In genomic region chr9:96449522-96449843, GRCh38 we compare ENCODE assay signal across 8 cellular contexts. TPM values are rescaled to one million over a fixed set of nuclear protein-coding genes. Genes with fewer than 3 reads are reported as not detected.
DNase-seq lines count a peak whose midpoint lies in the region; ATAC-seq and TF ChIP-seq lines count a peak whose summit lies in the region.

No MANE protein-coding gene starts in this region.

- intact Hi-C loops in mammary epithelial cell (cut with micrococcal nuclease), result loop anchor here (10.0 kb wide), 1 partner anchor 405 kb away; the partner anchor contains the start of gene ZNF782

- peaks cover 9% of the 10 kb centered on the region; the same call in 1 of the 2 replicates for H3K4me1 ChIP-seq in HUES48 (ENCODE audit: control insufficient read depth, insufficient read depth, low read length)
- H3K4me1 ChIP-seq in mammary epithelial cell (ENCODE audit: insufficient read depth, low read length), result peaks cover 8% of the 10 kb centered on the region
- peaks cover 9% of the 10 kb centered on the region for H3K4me1 ChIP-seq in mesodermal cell (ENCODE audit: control insufficient read depth, insufficient read depth, low read length, poor library complexity, severe bottlenecking)

- H2AFZ ChIP-seq in mammary epithelial cell (ENCODE audit: low read depth, low read length), result peak overlapping the region; percentile 92

- H3K36me3 ChIP-seq in HUES48 (ENCODE audit: control insufficient read depth, insufficient read depth, low read length), result no peaks in the 10 kb centered on the region
- H3K36me3 ChIP-seq in mammary epithelial cell (ENCODE audit: insufficient read depth, low read length), result no peaks in the 10 kb centered on the region
- H3K36me3 ChIP-seq in mesodermal cell (ENCODE audit: control insufficient read depth, insufficient read depth, low read length), result no peaks in the 10 kb centered on the region

- DNase-seq in AML-193 (lab: John Stamatoyannopoulos, UW) (peak; percentile 58 to 65), mammary epithelial cell (no peak), anterior cingulate cortex (lab: John Stamatoyannopoulos, UW) (no peak), pons (ENCODE audit: low spot score) (no peak), retina (no peak)

- in situ Hi-C loops in mammary epithelial cell (cut with MboI; ENCODE audit: low sequenced_read_pairs in 2 of 2), result loop anchor here (10.0 to 25.0 kb wide), 2 partner anchors 205 to 213 kb away; partner anchors contain the start of gene PRXL2C (in 2 of the 2)

- peaks cover 22% of the 10 kb centered on the region for H3K79me2 ChIP-seq in mammary epithelial cell (ENCODE audit: insufficient read depth, low read length)

- H3K27me3 ChIP-seq in HUES48 (ENCODE audit: control insufficient read depth, insufficient read depth, low read length), result peaks cover 31% of the 10 kb centered on the region
- no peaks in the 10 kb centered on the region for H3K27me3 ChIP-seq in mammary epithelial cell (ENCODE audit: insufficient read depth, low read length)

- WGBS in mammary epithelial cell (ENCODE audit: low coverage, missing lambda C conversion rate), result 0% methylated on average over 4 of the region's 7 CpGs
- WGBS in mesodermal cell (ENCODE audit: insufficient coverage in 2 of 2), 2 experiments, result 1 to 2% methylated on average over 7 of the region's 7 CpGs

- BruUV-seq in mammary epithelial cell (replicated peaks; lab: Mats Ljungman, UMichigan), result no TSS peak

- ATAC-seq in GM19452 (IDR thresholded peaks at IDR 0.05; ENCODE audit: unreplicated experiment), result peak; percentile 19

- TF ChIP-seq CTCF in mammary epithelial cell (conservative IDR thresholded peaks at IDR 0.05 in 1 of 2, IDR thresholded peaks at IDR 0.05 in 1 of 2; ENCODE audit: extremely low read depth in 1 of 2, insufficient read depth in 1 of 2, low read depth in 1 of 2, low read length in 2 of 2), result no peak

- dilution Hi-C loops in mammary epithelial cell (cut with HindIII; ENCODE audit: low sequenced_read_pairs), result no loop called here

- H3K4me3 ChIP-seq in HUES48 (ENCODE audit: low read depth, low read length) (peak overlapping the region; percentile 67), mammary epithelial cell (replicated peaks in 1 of 3; ENCODE audit: insufficient read depth in 1 of 3, low read depth in 2 of 3, low read length in 3 of 3) (peak overlapping the region; percentile 51 to 53 (median 53)), mesodermal cell (ENCODE audit: extremely low read depth, insufficient read depth, low read length, poor library complexity, severe bottlenecking) (peak overlapping the region; percentile 76)

- H3K9ac ChIP-seq in HUES48 (ENCODE audit: low read depth, low read length) (no peak overlapping the region), mammary epithelial cell (ENCODE audit: insufficient read depth, low read length) (no peak overlapping the region)

- peak overlapping the region; percentile 87 for H3K4me2 ChIP-seq in mammary epithelial cell (ENCODE audit: insufficient read depth, low read depth, low read length)

- no peaks in the 10 kb centered on the region for H4K20me1 ChIP-seq in mammary epithelial cell (ENCODE audit: insufficient read depth, low read length)

- H3K9me3 ChIP-seq in HUES48 (ENCODE audit: control insufficient read depth, insufficient read depth, low read length) (no peaks in the 10 kb centered on the region), mammary epithelial cell (replicated peaks; ENCODE audit: insufficient read depth, low read length) (no peaks in the 10 kb centered on the region), mesodermal cell (ENCODE audit: control insufficient read depth, low read length) (no peaks in the 10 kb centered on the region)

- H3K27ac ChIP-seq in HUES48 (ENCODE audit: low read depth, low read length) (no peak overlapping the region), mammary epithelial cell (ENCODE audit: insufficient read depth, low read depth, low read length) (no peak overlapping the region), mesodermal cell (ENCODE audit: low read depth, low read length, severe bottlenecking) (peak overlapping the region; percentile 66)

- CTCF ChIA-PET in mammary epithelial cell (lab: Charles Lee; ENCODE audit: low non-redundant PET), result no interaction called here

RNA-seq across cellular contexts. Expression of gene HABP4, which starts 0.5 kb away (rescaled TPM):
- 1 to 10 TPM; 7.7 to 9.6 TPM for total RNA-seq in mammary epithelial cell
- polyA plus RNA-seq in mammary epithelial cell, result 4.8 TPM
- polyA minus RNA-seq in mammary epithelial cell, result 1.2 TPM
- 25.9 TPM for polyA plus RNA-seq in mesodermal cell (2013, experiment 1 of 2)
- 24.1 TPM for polyA plus RNA-seq in mesodermal cell (2013, experiment 2 of 2)

RNA-seq across cellular contexts. Expression of gene ZNF367, which starts 31.3 kb away (rescaled TPM):
- total RNA-seq in mammary epithelial cell, result 1 to 10 TPM; 1.5 to 7.9 TPM
- 4.2 TPM for polyA plus RNA-seq in mammary epithelial cell
- 4.9 TPM for polyA minus RNA-seq in mammary epithelial cell
- 3.3 TPM for polyA plus RNA-seq in mesodermal cell (2013, experiment 1 of 2)
- polyA plus RNA-seq in mesodermal cell (2013, experiment 2 of 2), result 3.8 TPM

Comparison
In these comparisons a context has a peak if more than half of its experiments do, and no peak if none do; other contexts are left out.
1. DNase-seq: peak in AML-193 (2 of 2); none in mammary epithelial cell (single experiment), anterior cingulate cortex (0 of 58), pons (single experiment) and retina (single experiment).
2. Peak in every context shown above with its lines, with median percentiles within 50 percentile points of each other: H3K4me3 ChIP-seq.